ENCODE assay signal across 10 cellular contexts in the genomic region with DNA sequence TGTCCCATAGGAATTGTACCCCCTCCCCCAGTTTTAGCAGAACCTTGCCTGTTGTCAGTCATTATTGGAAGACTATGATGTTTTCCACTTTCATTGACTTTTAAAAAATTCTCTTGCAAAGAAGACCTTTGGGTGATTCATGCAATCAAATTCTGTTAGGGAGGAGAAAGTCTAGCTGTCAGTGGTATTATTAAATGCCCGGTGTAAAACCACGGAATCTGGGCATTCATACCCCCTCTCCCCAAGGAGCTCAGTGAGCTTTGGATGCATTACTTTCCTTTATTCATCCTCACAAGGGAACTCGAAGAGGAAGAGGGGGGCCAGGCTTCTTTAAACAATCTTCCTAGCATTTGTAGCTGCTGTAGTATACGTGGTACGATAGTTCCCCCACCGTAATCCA.
DNase-seq lines count a peak whose midpoint lies in the region; ATAC-seq, FAIRE-seq and TF ChIP-seq lines count a peak whose summit lies in the region.
"Had no signal": no experiment of that assay in that cellular context is flagged by ENCODE, and none has a peak within 500 bp of the region (broad histone marks: within the 10 kb centered on the region; RNA-seq: fewer than 3 reads in every experiment).

No MANE protein-coding gene starts in this region.

- H3K4me2 ChIP-seq in skeletal muscle satellite cell (ENCODE audit: low read length) = peak overlapping the region; percentile 4

- no peaks in the 10 kb centered on the region for H3K27me3 ChIP-seq in adipocyte (replicated peaks; ENCODE audit: control insufficient read depth, insufficient read depth, low read length)
- no peaks in the 10 kb centered on the region for H3K27me3 ChIP-seq in skeletal muscle satellite cell (ENCODE audit: control insufficient read depth, insufficient read depth, low read length)

- no peak for FAIRE-seq in HTR-8/SVneo (lab: Jason Lieb, UNC)

- H3K4me3 ChIP-seq in adipocyte (ENCODE audit: low read length) = no peak overlapping the region
- H3K4me3 ChIP-seq in skeletal muscle satellite cell (ENCODE audit: low read length) = peak overlapping the region; percentile 3

- H3K9ac ChIP-seq in adipocyte (ENCODE audit: low read length) (peak overlapping the region; percentile 74), skeletal muscle satellite cell (ENCODE audit: low read depth, low read length) (peak overlapping the region; percentile 60)

- ATAC-seq in GM21786 (IDR thresholded peaks at IDR 0.05; ENCODE audit: unreplicated experiment) = no peak
- no peak for ATAC-seq in GM19328 (IDR thresholded peaks at IDR 0.05; ENCODE audit: unreplicated experiment)

- H3K9me3 ChIP-seq in adipocyte (ENCODE audit: control insufficient read depth, low read length) (no peaks in the 10 kb centered on the region), skeletal muscle satellite cell (replicated peaks; ENCODE audit: low read length) (peaks cover 6% of the 10 kb centered on the region)

- peak; percentile 55 for DNase-seq in H4 (ENCODE audit: low spot score)
- peak; percentile 54 for DNase-seq in adipocyte (ENCODE audit: low read depth)
- DNase-seq in iris pigment epithelial cell (ENCODE audit: low read depth) = peak; percentile 49
- no peak for DNase-seq in HTR-8/SVneo (ENCODE audit: insufficient read length, low spot score)
- DNase-seq in GM13977 (ENCODE audit: low spot score) = no peak
- DNase-seq: DND-41, OCI-M1 had no signal

- in situ Hi-C loops in GM13977 (cut with MboI; ENCODE audit: low pct_unique_long_range_greater_than_20kb, low sequenced_read_pairs, unreplicated experiment) = no loop called here

- TF ChIP-seq CTCF in GM13977 (IDR thresholded peaks at IDR 0.05; ENCODE audit: extremely low read depth, insufficient read depth, missing control alignments) = no peak

- H3K36me3 ChIP-seq in adipocyte (ENCODE audit: control insufficient read depth, insufficient read depth, low read length, severe bottlenecking) (no peaks in the 10 kb centered on the region), skeletal muscle satellite cell (ENCODE audit: insufficient read depth, low read length) (no peaks in the 10 kb centered on the region)

- H3K4me1 ChIP-seq in adipocyte (ENCODE audit: control insufficient read depth, insufficient read depth, low read length) (peaks cover 37% of the 10 kb centered on the region), skeletal muscle satellite cell (ENCODE audit: control insufficient read depth, insufficient read depth, low read length) (peaks cover 45% of the 10 kb centered on the region)

Comparison
In these comparisons a context has a peak if more than half of its experiments do, and no peak if none do; other contexts are left out.
1. DNase-seq: peak in H4 (single experiment), adipocyte (single experiment) and iris pigment epithelial cell (single experiment); none in HTR-8/SVneo (single experiment) and GM13977 (single experiment).